ENCODE assay signal across 16 cellular contexts in genomic region chr9:27395484-27395921, GRCh38.
DNase-seq lines count a peak whose midpoint lies in the region; ATAC-seq and TF ChIP-seq lines count a peak whose summit lies in the region.
"Had no signal": no experiment of that assay in that cellular context is flagged by ENCODE, and none has a peak within 500 bp of the region (broad histone marks: within the 10 kb centered on the region; RNA-seq: fewer than 3 reads in every experiment).

No MANE protein-coding gene starts in this region.

- H3K9ac ChIP-seq in GM23248 = no peak overlapping the region
- H3K9ac ChIP-seq: parathyroid adenoma had no signal

- TF ChIP-seq CTCF in fibroblast of villous mesenchyme (IDR thresholded peaks at IDR 0.05; ENCODE audit: insufficient read depth, low read depth, low read length) (no peak), nephron progenitor cell (IDR thresholded peaks at IDR 0.05) (no peak), gastrocnemius medialis (IDR thresholded peaks at IDR 0.05 in 4 of 5, conservative IDR thresholded peaks at IDR 0.05 in 1 of 5) (no peak), lower lobe of right lung (IDR thresholded peaks at IDR 0.05) (no peak)

- H3K27ac Mint-ChIP-seq in nephron progenitor cell = peak overlapping the region; percentile 80
- H3K27ac Mint-ChIP-seq: memory B cell; stimulated activated naive CD8-positive, alpha-beta T cell treated with anti-CD3 and anti-CD28 coated beads, Interleukin-15, Interleukin-2, amounts not matched to agents 100 ng/mL and 50 ng/mL, for 24 hours had no signal

- H3K27me3 ChIP-seq in GM23248 (replicated peaks; ENCODE audit: insufficient read depth) (no peaks in the 10 kb centered on the region; the same call in 1 of the 2 replicates), gastrocnemius medialis (no peaks in the 10 kb centered on the region), lower lobe of right lung (ENCODE audit: low read depth) (no peaks in the 10 kb centered on the region)
- H3K27me3 ChIP-seq: BE2C, spleen had no signal

- peaks cover 3% of the 10 kb centered on the region for H3K27me3 Mint-ChIP-seq in nephron progenitor cell (ENCODE audit: low read depth, poor library complexity)
- H3K27me3 Mint-ChIP-seq: memory B cell; stimulated activated naive CD8-positive, alpha-beta T cell treated with anti-CD3 and anti-CD28 coated beads, Interleukin-15, Interleukin-2, amounts not matched to agents 100 ng/mL and 50 ng/mL, for 24 hours had no signal

- H3K79me2 ChIP-seq in GM23248 (ENCODE audit: insufficient read depth) = no peaks in the 10 kb centered on the region
- H3K79me2 ChIP-seq: parathyroid adenoma had no signal

- intact Hi-C loops in gastrocnemius medialis (cut with DNase I; ENCODE audit: low total_unique reads) = no loop called here
- intact Hi-C loops in lower lobe of right lung (cut with DNase I) = no loop called here

- H3K4me3 ChIP-seq in GM23248 (no peak overlapping the region), fibroblast of villous mesenchyme (ENCODE audit: low read depth, low read length) (no peak overlapping the region), gastrocnemius medialis (no peak overlapping the region), lower lobe of right lung (no peak overlapping the region)
- H3K4me3 ChIP-seq: spleen had no signal

- WGBS in GM23248 (ENCODE audit: low coverage in 1 of 2, low lambda C conversion rate in 2 of 2, missing lambda C conversion rate in 2 of 2), 2 experiments = 2 to 6% methylated on average over 4 of the region's 4 CpGs

- H3K4me1 Mint-ChIP-seq in nephron progenitor cell = peaks cover 72% of the 10 kb centered on the region

- in situ Hi-C loops in GM23248 (cut with MboI) (no loop called here), gastrocnemius medialis (cut with MboI; ENCODE audit: low sequenced_read_pairs in 4 of 4) (loop anchor here in 1 of 4 donors (10.0 kb wide), 1 partner anchor 61 kb away; no protein-coding TSS in a partner anchor)

- no peak for TF ChIP-seq POLR2A in gastrocnemius medialis (IDR thresholded peaks at IDR 0.05)

- H3K9me2 ChIP-seq in GM23248 (ENCODE audit: insufficient read depth) = no peaks in the 10 kb centered on the region

- H3K27ac ChIP-seq in GM23248 (no peak overlapping the region), gastrocnemius medialis (no peak overlapping the region), lower lobe of right lung (no peak overlapping the region)
- H3K27ac ChIP-seq: parathyroid adenoma, spleen had no signal

- peaks cover 8% of the 10 kb centered on the region for H3K9me3 Mint-ChIP-seq in nephron progenitor cell
- H3K9me3 Mint-ChIP-seq: memory B cell; stimulated activated naive CD8-positive, alpha-beta T cell treated with anti-CD3 and anti-CD28 coated beads, Interleukin-15, Interleukin-2, amounts not matched to agents 100 ng/mL and 50 ng/mL, for 24 hours had no signal

- H2AFZ ChIP-seq in GM23248 = no peak overlapping the region
- H2AFZ ChIP-seq: parathyroid adenoma had no signal

- no peaks in the 10 kb centered on the region for H3K36me3 ChIP-seq in GM23248 (ENCODE audit: low read depth)
- no peaks in the 10 kb centered on the region for H3K36me3 ChIP-seq in gastrocnemius medialis
- H3K36me3 ChIP-seq in lower lobe of right lung = no peaks in the 10 kb centered on the region
- H3K36me3 ChIP-seq: BE2C, spleen had no signal

- H3K4me2 ChIP-seq in GM23248 (ENCODE audit: unreplicated experiment) = no peak overlapping the region

- H3F3A ChIP-seq in GM23248 (ENCODE audit: insufficient read depth) = no peaks in the 10 kb centered on the region

- no peaks in the 10 kb centered on the region for H4K20me1 ChIP-seq in GM23248 (ENCODE audit: insufficient read depth)

- peak; percentile 32 for DNase-seq in GM23248
- DNase-seq in NCI-H345 (lab: John Stamatoyannopoulos, UW) = peak; percentile 72
- DNase-seq in fibroblast of villous mesenchyme (ENCODE audit: low read depth) = peak; percentile 19
- DNase-seq in nephron progenitor cell = no peak
- no peak for DNase-seq in gastrocnemius medialis
- no peak for DNase-seq in lower lobe of right lung
- DNase-seq in activated T-cell treated with anti-CD3 and anti-CD28 coated beads, Interleukin-2, amount 50 U/mL, for 1 hour = no peak
- DNase-seq: activated effector memory CD4-positive, alpha-beta T cell treated with Interleukin-2 at 50 U/mL for 16 hours; BE2C; DMS153; effector CD4-positive, alpha-beta T cell; spleen had no signal

- H3K4me1 ChIP-seq in GM23248 (ENCODE audit: insufficient read depth) (no peaks in the 10 kb centered on the region), gastrocnemius medialis (peaks cover 6 to 10% of the 10 kb centered on the region in 2 donors), lower lobe of right lung (peaks cover 20% of the 10 kb centered on the region)
- H3K4me1 ChIP-seq: BE2C, parathyroid adenoma had no signal

- peak overlapping the region; percentile 18 for H3K4me3 Mint-ChIP-seq in nephron progenitor cell
- H3K4me3 Mint-ChIP-seq: memory B cell; stimulated activated naive CD8-positive, alpha-beta T cell treated with anti-CD3 and anti-CD28 coated beads, Interleukin-15, Interleukin-2, amounts not matched to agents 100 ng/mL and 50 ng/mL, for 24 hours had no signal

- ATAC-seq in GM21526 (IDR thresholded peaks at IDR 0.05; ENCODE audit: low FRiP score, unreplicated experiment) (no peak), gastrocnemius medialis (no peak), lower lobe of right lung (no peak)

- H3K9me3 ChIP-seq in GM23248 (ENCODE audit: low read depth) (no peaks in the 10 kb centered on the region), gastrocnemius medialis (no peaks in the 10 kb centered on the region), lower lobe of right lung (no peaks in the 10 kb centered on the region)
- H3K9me3 ChIP-seq: BE2C, spleen had no signal

- peaks cover 16% of the 10 kb centered on the region for H3K36me3 Mint-ChIP-seq in nephron progenitor cell (ENCODE audit: low read depth)
- H3K36me3 Mint-ChIP-seq: memory B cell had no signal

Comparison
In these comparisons a context has a peak if more than half of its experiments do, and no peak if none do; other contexts are left out.
1. DNase-seq: peak in GM23248 (single experiment), NCI-H345 (single experiment) and fibroblast of villous mesenchyme (single experiment); none in nephron progenitor cell (single experiment), gastrocnemius medialis (0 of 2), lower lobe of right lung (single experiment) and activated T-cell treated with anti-CD3 and anti-CD28 coated beads, Interleukin-2, amount 50 U/mL, for 1 hour (single experiment).